In genomic region chr6:43170452-43171283, GRCh38 we compare ENCODE assay signal across 1 cellular context.
TF ChIP-seq lines count a peak whose summit lies in the region.

Gene SRF, plus strand, starts transcription at chr6:43171269. Its CDS starts 388 bp downstream, at chr6:43171657.

TF ChIP-seq in K562, 482 proteins besides CTCF, POLR2A, EP300 and RAD21 (continued from another document and continues in another):
- TF ChIP-seq, protein P1, sequence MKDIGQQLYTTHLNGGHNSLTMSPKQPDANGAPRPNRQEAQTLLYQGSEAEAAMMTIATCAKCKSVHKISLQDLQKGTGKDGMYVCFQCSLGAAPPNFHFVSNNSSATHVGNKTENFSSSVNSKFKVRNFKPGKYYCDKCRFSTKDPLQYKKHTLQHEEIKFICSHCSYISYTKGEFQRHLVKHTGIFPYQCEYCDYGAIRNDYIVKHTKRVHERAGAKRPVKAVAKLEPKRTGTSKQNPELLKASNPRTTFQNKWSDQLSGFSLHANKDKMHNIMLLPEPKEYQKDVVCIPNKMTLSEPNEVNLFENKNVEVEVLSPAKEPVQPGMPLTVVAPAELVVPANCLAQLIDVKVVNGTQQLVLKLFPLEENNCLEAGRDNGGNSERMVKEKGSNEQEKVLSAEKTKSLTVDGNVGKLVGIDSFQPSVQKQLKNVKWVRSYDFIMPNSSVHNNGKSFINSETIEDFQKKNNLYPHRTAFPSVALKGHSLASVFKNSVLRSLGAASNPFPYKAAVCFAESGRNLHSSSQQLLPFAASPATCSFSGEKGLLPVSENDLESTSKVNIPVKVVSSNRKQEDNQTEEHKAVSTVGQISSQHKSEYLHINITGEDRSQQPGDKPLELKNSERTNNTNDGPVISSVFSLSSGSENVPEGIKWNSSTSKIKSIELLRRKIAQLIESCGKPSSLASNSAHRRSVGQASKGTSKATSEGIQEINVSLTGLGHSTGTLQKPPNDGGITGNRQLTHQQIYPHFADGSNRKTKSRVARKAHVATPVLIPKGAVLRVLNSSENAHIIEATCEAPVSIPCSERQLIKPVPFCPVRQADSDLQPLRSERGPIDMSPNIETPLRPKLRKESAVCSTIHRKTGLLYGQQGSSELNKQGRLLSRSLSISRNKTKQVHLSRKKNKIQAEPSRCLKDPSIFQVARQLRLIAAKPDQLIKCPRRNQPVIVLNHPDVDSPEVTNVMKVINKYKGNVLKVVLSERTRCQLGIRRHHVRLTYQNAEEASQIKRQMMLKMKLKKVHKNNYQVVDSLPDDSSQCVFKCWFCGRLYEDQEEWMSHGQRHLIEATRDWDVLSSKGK (CRISPR knock-in tag; IDR thresholded peaks at IDR 0.05), result no peak
- TF ChIP-seq, protein P2, sequence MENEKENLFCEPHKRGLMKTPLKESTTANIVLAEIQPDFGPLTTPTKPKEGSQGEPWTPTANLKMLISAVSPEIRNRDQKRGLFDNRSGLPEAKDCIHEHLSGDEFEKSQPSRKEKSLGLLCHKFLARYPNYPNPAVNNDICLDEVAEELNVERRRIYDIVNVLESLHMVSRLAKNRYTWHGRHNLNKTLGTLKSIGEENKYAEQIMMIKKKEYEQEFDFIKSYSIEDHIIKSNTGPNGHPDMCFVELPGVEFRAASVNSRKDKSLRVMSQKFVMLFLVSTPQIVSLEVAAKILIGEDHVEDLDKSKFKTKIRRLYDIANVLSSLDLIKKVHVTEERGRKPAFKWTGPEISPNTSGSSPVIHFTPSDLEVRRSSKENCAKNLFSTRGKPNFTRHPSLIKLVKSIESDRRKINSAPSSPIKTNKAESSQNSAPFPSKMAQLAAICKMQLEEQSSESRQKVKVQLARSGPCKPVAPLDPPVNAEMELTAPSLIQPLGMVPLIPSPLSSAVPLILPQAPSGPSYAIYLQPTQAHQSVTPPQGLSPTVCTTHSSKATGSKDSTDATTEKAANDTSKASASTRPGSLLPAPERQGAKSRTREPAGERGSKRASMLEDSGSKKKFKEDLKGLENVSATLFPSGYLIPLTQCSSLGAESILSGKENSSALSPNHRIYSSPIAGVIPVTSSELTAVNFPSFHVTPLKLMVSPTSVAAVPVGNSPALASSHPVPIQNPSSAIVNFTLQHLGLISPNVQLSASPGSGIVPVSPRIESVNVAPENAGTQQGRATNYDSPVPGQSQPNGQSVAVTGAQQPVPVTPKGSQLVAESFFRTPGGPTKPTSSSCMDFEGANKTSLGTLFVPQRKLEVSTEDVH (IDR thresholded peaks at IDR 0.05; ENCODE audit: low read depth, partially characterized antibody), result no peak
- TF ChIP-seq ADNP (tag; IDR thresholded peaks at IDR 0.05), result no peak
- TF ChIP-seq E2F1 (CRISPR knock-in tag; IDR thresholded peaks at IDR 0.05), result peak; percentile 72
- TF ChIP-seq SIN3A (IDR thresholded peaks at IDR 0.05; ENCODE audit: borderline replicate concordance in 2 of 2, control insufficient read depth in 1 of 2, low read depth in 2 of 2, low read length in 2 of 2), result peak; percentile 28 to 44; a peak in 1 of 4 replicates
- no peak for TF ChIP-seq ZNF785 (CRISPR knock-in tag; IDR thresholded peaks at IDR 0.05)
- TF ChIP-seq MAFF (IDR thresholded peaks at IDR 0.05; ENCODE audit: low read length), result no peak
- no peak for TF ChIP-seq KDM1A (IDR thresholded peaks at IDR 0.05)
- no peak for TF ChIP-seq NFIX (CRISPR knock-in tag; IDR thresholded peaks at IDR 0.05; ENCODE audit: low read depth)
- TF ChIP-seq HOXB6 (CRISPR knock-in tag; IDR thresholded peaks at IDR 0.05; ENCODE audit: borderline replicate concordance), result no peak
- TF ChIP-seq ELF2 (CRISPR knock-in tag; IDR thresholded peaks at IDR 0.05), result no peak
- TF ChIP-seq KHSRP (IDR thresholded peaks at IDR 0.05), result no peak
- TF ChIP-seq ZNF140 (CRISPR knock-in tag; IDR thresholded peaks at IDR 0.05), result no peak
- TF ChIP-seq E2F6 (IDR thresholded peaks at IDR 0.05; ENCODE audit: borderline replicate concordance in 1 of 2, extremely low read depth in 1 of 2, insufficient read depth in 1 of 2, insufficient read length in 1 of 2, low read depth in 1 of 2, low read length in 1 of 2, poor library complexity in 1 of 2, severe bottlenecking in 1 of 2), result peak; percentile 80 to 83
- TF ChIP-seq RAD51 (IDR thresholded peaks at IDR 0.05; ENCODE audit: borderline replicate concordance, low read depth), result no peak; the same call in 1 of the 2 replicates
- TF ChIP-seq TBL1XR1 (IDR thresholded peaks at IDR 0.05; ENCODE audit: low read length in 2 of 2), result no peak
- TF ChIP-seq, protein P3, sequence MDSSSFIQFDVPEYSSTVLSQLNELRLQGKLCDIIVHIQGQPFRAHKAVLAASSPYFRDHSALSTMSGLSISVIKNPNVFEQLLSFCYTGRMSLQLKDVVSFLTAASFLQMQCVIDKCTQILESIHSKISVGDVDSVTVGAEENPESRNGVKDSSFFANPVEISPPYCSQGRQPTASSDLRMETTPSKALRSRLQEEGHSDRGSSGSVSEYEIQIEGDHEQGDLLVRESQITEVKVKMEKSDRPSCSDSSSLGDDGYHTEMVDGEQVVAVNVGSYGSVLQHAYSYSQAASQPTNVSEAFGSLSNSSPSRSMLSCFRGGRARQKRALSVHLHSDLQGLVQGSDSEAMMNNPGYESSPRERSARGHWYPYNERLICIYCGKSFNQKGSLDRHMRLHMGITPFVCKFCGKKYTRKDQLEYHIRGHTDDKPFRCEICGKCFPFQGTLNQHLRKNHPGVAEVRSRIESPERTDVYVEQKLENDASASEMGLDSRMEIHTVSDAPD (CRISPR knock-in tag; IDR thresholded peaks at IDR 0.05), result no peak
- no peak for TF ChIP-seq ZNF143 (CRISPR knock-in tag; IDR thresholded peaks at IDR 0.05)
- TF ChIP-seq, protein P4, sequence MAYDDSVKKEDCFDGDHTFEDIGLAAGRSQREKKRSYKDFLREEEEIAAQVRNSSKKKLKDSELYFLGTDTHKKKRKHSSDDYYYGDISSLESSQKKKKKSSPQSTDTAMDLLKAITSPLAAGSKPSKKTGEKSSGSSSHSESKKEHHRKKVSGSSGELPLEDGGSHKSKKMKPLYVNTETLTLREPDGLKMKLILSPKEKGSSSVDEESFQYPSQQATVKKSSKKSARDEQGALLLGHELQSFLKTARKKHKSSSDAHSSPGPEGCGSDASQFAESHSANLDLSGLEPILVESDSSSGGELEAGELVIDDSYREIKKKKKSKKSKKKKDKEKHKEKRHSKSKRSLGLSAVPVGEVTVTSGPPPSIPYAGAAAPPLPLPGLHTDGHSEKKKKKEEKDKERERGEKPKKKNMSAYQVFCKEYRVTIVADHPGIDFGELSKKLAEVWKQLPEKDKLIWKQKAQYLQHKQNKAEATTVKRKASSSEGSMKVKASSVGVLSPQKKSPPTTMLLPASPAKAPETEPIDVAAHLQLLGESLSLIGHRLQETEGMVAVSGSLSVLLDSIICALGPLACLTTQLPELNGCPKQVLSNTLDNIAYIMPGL (CRISPR knock-in tag; IDR thresholded peaks at IDR 0.05), result 0 out of 2 replicates have a peak, but pooled peaks have one; percentile 9
- TF ChIP-seq, protein P5, sequence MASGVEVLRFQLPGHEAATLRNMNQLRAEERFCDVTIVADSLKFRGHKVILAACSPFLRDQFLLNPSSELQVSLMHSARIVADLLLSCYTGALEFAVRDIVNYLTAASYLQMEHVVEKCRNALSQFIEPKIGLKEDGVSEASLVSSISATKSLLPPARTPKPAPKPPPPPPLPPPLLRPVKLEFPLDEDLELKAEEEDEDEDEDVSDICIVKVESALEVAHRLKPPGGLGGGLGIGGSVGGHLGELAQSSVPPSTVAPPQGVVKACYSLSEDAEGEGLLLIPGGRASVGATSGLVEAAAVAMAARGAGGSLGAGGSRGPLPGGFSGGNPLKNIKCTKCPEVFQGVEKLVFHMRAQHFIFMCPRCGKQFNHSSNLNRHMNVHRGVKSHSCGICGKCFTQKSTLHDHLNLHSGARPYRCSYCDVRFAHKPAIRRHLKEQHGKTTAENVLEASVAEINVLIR (CRISPR knock-in tag; IDR thresholded peaks at IDR 0.05), result no peak; the same call in 1 of the 2 replicates
- TF ChIP-seq, protein P6, sequence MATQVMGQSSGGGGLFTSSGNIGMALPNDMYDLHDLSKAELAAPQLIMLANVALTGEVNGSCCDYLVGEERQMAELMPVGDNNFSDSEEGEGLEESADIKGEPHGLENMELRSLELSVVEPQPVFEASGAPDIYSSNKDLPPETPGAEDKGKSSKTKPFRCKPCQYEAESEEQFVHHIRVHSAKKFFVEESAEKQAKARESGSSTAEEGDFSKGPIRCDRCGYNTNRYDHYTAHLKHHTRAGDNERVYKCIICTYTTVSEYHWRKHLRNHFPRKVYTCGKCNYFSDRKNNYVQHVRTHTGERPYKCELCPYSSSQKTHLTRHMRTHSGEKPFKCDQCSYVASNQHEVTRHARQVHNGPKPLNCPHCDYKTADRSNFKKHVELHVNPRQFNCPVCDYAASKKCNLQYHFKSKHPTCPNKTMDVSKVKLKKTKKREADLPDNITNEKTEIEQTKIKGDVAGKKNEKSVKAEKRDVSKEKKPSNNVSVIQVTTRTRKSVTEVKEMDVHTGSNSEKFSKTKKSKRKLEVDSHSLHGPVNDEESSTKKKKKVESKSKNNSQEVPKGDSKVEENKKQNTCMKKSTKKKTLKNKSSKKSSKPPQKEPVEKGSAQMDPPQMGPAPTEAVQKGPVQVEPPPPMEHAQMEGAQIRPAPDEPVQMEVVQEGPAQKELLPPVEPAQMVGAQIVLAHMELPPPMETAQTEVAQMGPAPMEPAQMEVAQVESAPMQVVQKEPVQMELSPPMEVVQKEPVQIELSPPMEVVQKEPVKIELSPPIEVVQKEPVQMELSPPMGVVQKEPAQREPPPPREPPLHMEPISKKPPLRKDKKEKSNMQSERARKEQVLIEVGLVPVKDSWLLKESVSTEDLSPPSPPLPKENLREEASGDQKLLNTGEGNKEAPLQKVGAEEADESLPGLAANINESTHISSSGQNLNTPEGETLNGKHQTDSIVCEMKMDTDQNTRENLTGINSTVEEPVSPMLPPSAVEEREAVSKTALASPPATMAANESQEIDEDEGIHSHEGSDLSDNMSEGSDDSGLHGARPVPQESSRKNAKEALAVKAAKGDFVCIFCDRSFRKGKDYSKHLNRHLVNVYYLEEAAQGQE (CRISPR knock-in tag; IDR thresholded peaks at IDR 0.05; ENCODE audit: low read depth), result no peak
- no peak; the same call in 1 of the 2 replicates for TF ChIP-seq CTBP1 (IDR thresholded peaks at IDR 0.05; ENCODE audit: borderline replicate concordance)
- TF ChIP-seq, protein P7, sequence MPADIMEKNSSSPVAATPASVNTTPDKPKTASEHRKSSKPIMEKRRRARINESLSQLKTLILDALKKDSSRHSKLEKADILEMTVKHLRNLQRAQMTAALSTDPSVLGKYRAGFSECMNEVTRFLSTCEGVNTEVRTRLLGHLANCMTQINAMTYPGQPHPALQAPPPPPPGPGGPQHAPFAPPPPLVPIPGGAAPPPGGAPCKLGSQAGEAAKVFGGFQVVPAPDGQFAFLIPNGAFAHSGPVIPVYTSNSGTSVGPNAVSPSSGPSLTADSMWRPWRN (IDR thresholded peaks at IDR 0.05; ENCODE audit: low read depth), result peak; percentile 38; the same call in 1 of the 2 replicates
- TF ChIP-seq ZNF583 (CRISPR knock-in tag; IDR thresholded peaks at IDR 0.05), result no peak
- TF ChIP-seq, protein P8, sequence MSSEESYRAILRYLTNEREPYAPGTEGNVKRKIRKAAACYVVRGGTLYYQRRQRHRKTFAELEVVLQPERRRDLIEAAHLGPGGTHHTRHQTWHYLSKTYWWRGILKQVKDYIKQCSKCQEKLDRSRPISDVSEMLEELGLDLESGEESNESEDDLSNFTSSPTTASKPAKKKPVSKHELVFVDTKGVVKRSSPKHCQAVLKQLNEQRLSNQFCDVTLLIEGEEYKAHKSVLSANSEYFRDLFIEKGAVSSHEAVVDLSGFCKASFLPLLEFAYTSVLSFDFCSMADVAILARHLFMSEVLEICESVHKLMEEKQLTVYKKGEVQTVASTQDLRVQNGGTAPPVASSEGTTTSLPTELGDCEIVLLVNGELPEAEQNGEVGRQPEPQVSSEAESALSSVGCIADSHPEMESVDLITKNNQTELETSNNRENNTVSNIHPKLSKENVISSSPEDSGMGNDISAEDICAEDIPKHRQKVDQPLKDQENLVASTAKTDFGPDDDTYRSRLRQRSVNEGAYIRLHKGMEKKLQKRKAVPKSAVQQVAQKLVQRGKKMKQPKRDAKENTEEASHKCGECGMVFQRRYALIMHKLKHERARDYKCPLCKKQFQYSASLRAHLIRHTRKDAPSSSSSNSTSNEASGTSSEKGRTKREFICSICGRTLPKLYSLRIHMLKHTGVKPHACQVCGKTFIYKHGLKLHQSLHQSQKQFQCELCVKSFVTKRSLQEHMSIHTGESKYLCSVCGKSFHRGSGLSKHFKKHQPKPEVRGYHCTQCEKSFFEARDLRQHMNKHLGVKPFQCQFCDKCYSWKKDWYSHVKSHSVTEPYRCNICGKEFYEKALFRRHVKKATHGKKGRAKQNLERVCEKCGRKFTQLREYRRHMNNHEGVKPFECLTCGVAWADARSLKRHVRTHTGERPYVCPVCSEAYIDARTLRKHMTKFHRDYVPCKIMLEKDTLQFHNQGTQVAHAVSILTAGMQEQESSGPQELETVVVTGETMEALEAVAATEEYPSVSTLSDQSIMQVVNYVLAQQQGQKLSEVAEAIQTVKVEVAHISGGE (CRISPR knock-in tag; IDR thresholded peaks at IDR 0.05), result 0 out of 6 replicates have a peak, but pooled peaks of 1 of the 3 experiments have one; percentile 11
- no peak; the same call in 1 of the 2 replicates for TF ChIP-seq GABPA (tag; conservative IDR thresholded peaks at IDR 0.05; ENCODE audit: low read depth)
- TF ChIP-seq STAT5B (CRISPR knock-in tag; IDR thresholded peaks at IDR 0.05), result no peak
- TF ChIP-seq NONO (IDR thresholded peaks at IDR 0.05; ENCODE audit: low read depth in 2 of 2, low read length in 1 of 2), result no peak
- no peak for TF ChIP-seq FOXA1 (IDR thresholded peaks at IDR 0.05; ENCODE audit: borderline replicate concordance)
- no peak for TF ChIP-seq WHSC1 (IDR thresholded peaks at IDR 0.05; ENCODE audit: low read length)
- TF ChIP-seq, protein P9, sequence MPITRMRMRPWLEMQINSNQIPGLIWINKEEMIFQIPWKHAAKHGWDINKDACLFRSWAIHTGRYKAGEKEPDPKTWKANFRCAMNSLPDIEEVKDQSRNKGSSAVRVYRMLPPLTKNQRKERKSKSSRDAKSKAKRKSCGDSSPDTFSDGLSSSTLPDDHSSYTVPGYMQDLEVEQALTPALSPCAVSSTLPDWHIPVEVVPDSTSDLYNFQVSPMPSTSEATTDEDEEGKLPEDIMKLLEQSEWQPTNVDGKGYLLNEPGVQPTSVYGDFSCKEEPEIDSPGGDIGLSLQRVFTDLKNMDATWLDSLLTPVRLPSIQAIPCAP (CRISPR knock-in tag; IDR thresholded peaks at IDR 0.05; ENCODE audit: borderline replicate concordance), result no peak
- TF ChIP-seq, protein P10, sequence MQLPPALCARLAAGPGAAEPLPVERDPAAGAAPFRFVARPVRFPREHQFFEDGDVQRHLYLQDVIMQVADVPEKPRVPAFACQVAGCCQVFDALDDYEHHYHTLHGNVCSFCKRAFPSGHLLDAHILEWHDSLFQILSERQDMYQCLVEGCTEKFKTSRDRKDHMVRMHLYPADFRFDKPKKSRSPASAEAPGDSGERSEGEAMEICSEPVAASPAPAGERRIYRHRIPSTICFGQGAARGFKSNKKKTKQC (CRISPR knock-in tag; IDR thresholded peaks at IDR 0.05), result 0 out of 2 replicates have a peak, but pooled peaks have one; percentile 3
- no peak for TF ChIP-seq XRCC3 (IDR thresholded peaks at IDR 0.05)
